ENCODE assay signal across 1 cellular context in the genomic region with DNA sequence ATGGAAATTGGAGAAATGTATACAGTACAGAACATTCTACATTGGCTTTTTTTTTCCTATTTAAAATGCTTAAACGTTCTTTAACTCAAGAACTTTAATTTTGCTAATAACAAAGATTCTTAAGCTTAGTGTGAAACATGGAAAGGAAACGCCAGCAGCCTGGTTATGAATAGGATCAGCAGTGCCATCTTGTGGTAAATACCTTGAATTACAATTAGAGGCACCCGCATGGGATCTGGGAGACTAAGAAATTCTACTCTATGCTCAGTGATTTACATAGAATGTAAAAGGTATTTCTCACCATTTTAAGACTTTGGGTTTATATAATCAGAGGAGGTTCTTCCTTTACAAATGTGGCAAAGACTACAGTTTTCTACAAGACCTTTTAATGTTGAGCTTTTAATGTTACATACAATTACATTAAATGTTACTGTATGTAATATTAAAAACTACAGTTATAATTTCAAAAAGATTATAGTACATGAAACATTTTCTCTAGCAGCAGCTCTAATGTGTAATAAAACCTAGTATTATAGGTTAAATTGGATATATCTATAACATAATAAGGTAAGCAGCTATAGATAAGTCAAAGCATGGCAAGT.
TF ChIP-seq lines count a peak whose summit lies in the region.

No MANE protein-coding gene starts in this region.

TF ChIP-seq in SK-N-SH treated with all-trans-retinoic acid at 6 μM for 48 hours, 23 proteins besides CTCF, POLR2A, EP300 and RAD21 (continued from another document):
- TF ChIP-seq, protein P1, sequence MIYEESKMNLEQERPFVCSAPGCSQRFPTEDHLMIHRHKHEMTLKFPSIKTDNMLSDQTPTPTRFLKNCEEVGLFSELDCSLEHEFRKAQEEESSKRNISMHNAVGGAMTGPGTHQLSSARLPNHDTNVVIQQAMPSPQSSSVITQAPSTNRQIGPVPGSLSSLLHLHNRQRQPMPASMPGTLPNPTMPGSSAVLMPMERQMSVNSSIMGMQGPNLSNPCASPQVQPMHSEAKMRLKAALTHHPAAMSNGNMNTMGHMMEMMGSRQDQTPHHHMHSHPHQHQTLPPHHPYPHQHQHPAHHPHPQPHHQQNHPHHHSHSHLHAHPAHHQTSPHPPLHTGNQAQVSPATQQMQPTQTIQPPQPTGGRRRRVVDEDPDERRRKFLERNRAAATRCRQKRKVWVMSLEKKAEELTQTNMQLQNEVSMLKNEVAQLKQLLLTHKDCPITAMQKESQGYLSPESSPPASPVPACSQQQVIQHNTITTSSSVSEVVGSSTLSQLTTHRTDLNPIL (CRISPR knock-in tag; IDR thresholded peaks at IDR 0.05; ENCODE audit: low read depth): no peak
